1 cellular context compared by ENCODE assay signal in genomic region chr19:12400618-12401502, GRCh38.
A peak's percentile ranks its signal among the peaks of the same experiment; 100 is the strongest.
TF ChIP-seq lines count a peak whose summit lies in the region.

Gene ZNF799, minus strand, starts transcription at chr19:12401271. Its CDS starts 201 bp downstream, at chr19:12401070.

TF ChIP-seq in HepG2, 621 proteins besides CTCF, POLR2A, EP300 and RAD21 (continued from another document and continues in another):
- TF ChIP-seq ZC3H13 (CRISPR knock-in tag; IDR thresholded peaks at IDR 0.05) (peak; percentile 28), SATB2 (CRISPR knock-in tag; IDR thresholded peaks at IDR 0.05) (no peak), ZNF264 (CRISPR knock-in tag; IDR thresholded peaks at IDR 0.05) (no peak; the same call in 1 of the 2 replicates), LRRFIP1 (CRISPR knock-in tag; conservative IDR thresholded peaks at IDR 0.05) (no peak), STAG1 (CRISPR knock-in tag; IDR thresholded peaks at IDR 0.05) (no peak), ZSCAN31 (CRISPR knock-in tag; IDR thresholded peaks at IDR 0.05; ENCODE audit: low read depth) (peak; percentile 38; the same call in 1 of the 2 replicates), DZIP1 (CRISPR knock-in tag; IDR thresholded peaks at IDR 0.05) (no peak), ZNF616 (CRISPR knock-in tag; IDR thresholded peaks at IDR 0.05; ENCODE audit: low read depth) (no peak), XBP1 (CRISPR knock-in tag; IDR thresholded peaks at IDR 0.05) (no peak), ZNF337 (CRISPR knock-in tag; IDR thresholded peaks at IDR 0.05; ENCODE audit: borderline replicate concordance, low read depth) (no peak), CBX2 (IDR thresholded peaks at IDR 0.05; ENCODE audit: low read depth, low read length) (no peak), CBX2 (CRISPR knock-in tag; IDR thresholded peaks at IDR 0.05; ENCODE audit: low read depth) (no peak), ZNF556 (CRISPR knock-in tag; IDR thresholded peaks at IDR 0.05; ENCODE audit: borderline replicate concordance) (no peak), ZNF407 (CRISPR knock-in tag; IDR thresholded peaks at IDR 0.05; ENCODE audit: not compliant biosample characterization) (peak; percentile 56), PHF20 (CRISPR knock-in tag; IDR thresholded peaks at IDR 0.05) (no peak), E2F1 (CRISPR knock-in tag; IDR thresholded peaks at IDR 0.05) (peak; percentile 40; the same call in 1 of the 2 replicates), IRX3 (CRISPR knock-in tag; IDR thresholded peaks at IDR 0.05; ENCODE audit: borderline replicate concordance, low read depth) (no peak), STAT6 (CRISPR knock-in tag; IDR thresholded peaks at IDR 0.05; ENCODE audit: borderline replicate concordance) (no peak), TEAD3 (CRISPR knock-in tag; optimal IDR thresholded peaks at IDR 0.05; ENCODE audit: borderline replicate concordance) (peak; percentile 80), SRF (IDR thresholded peaks at IDR 0.05; ENCODE audit: low read depth, low read length) (no peak), ZNF335 (CRISPR knock-in tag; IDR thresholded peaks at IDR 0.05) (no peak), ASH2L (IDR thresholded peaks at IDR 0.05; ENCODE audit: insufficient read length, low read depth, low read length) (peak; percentile 43), ZBTB43 (CRISPR knock-in tag; conservative IDR thresholded peaks at IDR 0.05) (0 out of 2 replicates have a peak, but pooled peaks have one; percentile 17), ZNF512 (CRISPR knock-in tag; IDR thresholded peaks at IDR 0.05) (no peak), KLF11 (CRISPR knock-in tag; IDR thresholded peaks at IDR 0.05) (no peak), TRIM22 (IDR thresholded peaks at IDR 0.05) (no peak), ATF4 (CRISPR knock-in tag; IDR thresholded peaks at IDR 0.05) (peak in 1 of 2 experiments; percentile 40; a peak in 1 of 4 replicates), PLSCR1 (CRISPR knock-in tag; IDR thresholded peaks at IDR 0.05; ENCODE audit: borderline replicate concordance) (no peak), TBX3 (IDR thresholded peaks at IDR 0.05; ENCODE audit: borderline replicate concordance) (no peak), ATF7-NPFF (CRISPR knock-in tag; IDR thresholded peaks at IDR 0.05; ENCODE audit: low read depth) (no peak; the same call in 1 of the 2 replicates), ZNF749 (CRISPR knock-in tag; IDR thresholded peaks at IDR 0.05; ENCODE audit: borderline replicate concordance) (no peak), MED1 (CRISPR knock-in tag; IDR thresholded peaks at IDR 0.05) (peak; percentile 69)
